In genomic region chr3:149224736-149225594, GRCh38 we compare ENCODE assay signal across 8 cellular contexts. TPM values are rescaled to one million over a fixed set of nuclear protein-coding genes. Genes with fewer than 3 reads are reported as not detected.
DNase-seq lines count a peak whose midpoint lies in the region; ATAC-seq and TF ChIP-seq lines count a peak whose summit lies in the region.

No MANE protein-coding gene starts in this region.

- CTCF ChIA-PET in activated CD4-positive, alpha-beta T cell treated with anti-CD3 and anti-CD28 coated beads, Interleukin-2, amount 10 ng/mL, durations not matched to agents 7 days and 5 days (lab: Charles Lee) = interaction anchor here (0.6 to 1.4 kb wide), 3 partner anchors 13 to 106 kb away, joined by 3 to 4 read pairs (median 3); no protein-coding TSS in a partner anchor

- H3K36me3 Mint-ChIP-seq in activated CD4-positive, alpha-beta T cell treated with anti-CD3 and anti-CD28 coated beads, Interleukin-2, amount 10 ng/mL, durations not matched to agents 7 days and 5 days (ENCODE audit: low read depth) = no peaks in the 10 kb centered on the region

- H3K9ac ChIP-seq in parathyroid adenoma = no peak overlapping the region

- no peaks in the 10 kb centered on the region for H3K79me2 ChIP-seq in parathyroid adenoma

- POLR2A ChIA-PET in activated CD4-positive, alpha-beta T cell treated with anti-CD3 and anti-CD28 coated beads, Interleukin-2, amount 10 ng/mL, durations not matched to agents 7 days and 5 days (lab: Charles Lee) = no interaction called here

- peak overlapping the region; percentile 63 for H3K27ac ChIP-seq in parathyroid adenoma

- TF ChIP-seq CTCF in GM06990 (IDR thresholded peaks at IDR 0.05; ENCODE audit: insufficient read depth, low read length, poor library complexity, severe bottlenecking) (no peak), fibroblast of mammary gland (conservative IDR thresholded peaks at IDR 0.05; ENCODE audit: control insufficient read depth, insufficient read depth, low read depth, low read length) (no peak), parathyroid adenoma (IDR thresholded peaks at IDR 0.05) (no peak)

- H3K27me3 ChIP-seq in GM06990 (replicated peaks; ENCODE audit: control insufficient read depth, insufficient read depth, low read length) (no peaks in the 10 kb centered on the region), parathyroid adenoma (ENCODE audit: control insufficient read depth, insufficient read depth, low read length) (no peaks in the 10 kb centered on the region)

- H3K9me3 Mint-ChIP-seq in activated CD4-positive, alpha-beta T cell treated with anti-CD3 and anti-CD28 coated beads, Interleukin-2, amount 10 ng/mL, durations not matched to agents 7 days and 5 days = peaks cover 3% of the 10 kb centered on the region

- peak overlapping the region; percentile 75 for H3K27ac Mint-ChIP-seq in activated CD4-positive, alpha-beta T cell treated with anti-CD3 and anti-CD28 coated beads, Interleukin-2, amount 10 ng/mL, durations not matched to agents 7 days and 5 days

- no peaks in the 10 kb centered on the region for H3K4me1 ChIP-seq in parathyroid adenoma

- peak overlapping the region; percentile 76 for H3K4me2 ChIP-seq in parathyroid adenoma (ENCODE audit: low read length)

- peaks cover 4% of the 10 kb centered on the region for H3K27me3 Mint-ChIP-seq in activated CD4-positive, alpha-beta T cell treated with anti-CD3 and anti-CD28 coated beads, Interleukin-2, amount 10 ng/mL, durations not matched to agents 7 days and 5 days

- DNase-seq in GM06990 (ENCODE audit: extremely low read depth, insufficient read length) (peak; percentile 66), HT1080 (ENCODE audit: low read depth) (peak; percentile 90), fibroblast of mammary gland (ENCODE audit: low read depth) (peak; percentile 70), NCI-H1092 (lab: John Stamatoyannopoulos, UW) (no peak), COR-L47 (lab: John Stamatoyannopoulos, UW) (no peak)
- peak; percentile 18 for DNase-seq in activated CD4-positive, alpha-beta T cell treated with anti-CD3 and anti-CD28 coated beads, Interleukin-2, amount 10 ng/mL, durations not matched to agents 7 days and 5 days

- H3K36me3 ChIP-seq in GM06990 (ENCODE audit: control insufficient read depth, insufficient read depth, low read length) (no peaks in the 10 kb centered on the region), parathyroid adenoma (ENCODE audit: control insufficient read depth, insufficient read depth, low read length) (no peaks in the 10 kb centered on the region)

- peak overlapping the region; percentile 50 for H2AFZ ChIP-seq in parathyroid adenoma

- H3K9me3 ChIP-seq in parathyroid adenoma (ENCODE audit: control insufficient read depth, low read length) = no peaks in the 10 kb centered on the region

- H3K4me3 ChIP-seq in GM06990 (replicated peaks; ENCODE audit: low read depth, low read length) = peak overlapping the region; percentile 56
- H3K4me3 ChIP-seq in fibroblast of mammary gland (ENCODE audit: control insufficient read depth, low read depth, low read length) = peak overlapping the region; percentile 40
- H3K4me3 ChIP-seq in parathyroid adenoma (ENCODE audit: low read depth, low read length) = peak overlapping the region; percentile 62

- H3K4me3 Mint-ChIP-seq in activated CD4-positive, alpha-beta T cell treated with anti-CD3 and anti-CD28 coated beads, Interleukin-2, amount 10 ng/mL, durations not matched to agents 7 days and 5 days = peak overlapping the region; percentile 69

- peaks cover 29% of the 10 kb centered on the region for H3K4me1 Mint-ChIP-seq in activated CD4-positive, alpha-beta T cell treated with anti-CD3 and anti-CD28 coated beads, Interleukin-2, amount 10 ng/mL, durations not matched to agents 7 days and 5 days

- peak; percentile 92 for ATAC-seq in GM21526 (IDR thresholded peaks at IDR 0.05; ENCODE audit: low FRiP score, unreplicated experiment)

RNA-seq across cellular contexts. Expression of gene CP, which starts 3.3 kb away (rescaled TPM):
- not detected in 2 replicates for total RNA-seq in HT1080 (2014; rRNA removed; shearing (Covaris generic))
- 0.10 TPM in 1 of 2 replicates, not detected in the other for polyA plus RNA-seq in HT1080 (2015; cell fraction: cytosol; rRNA removed)
- polyA plus RNA-seq in HT1080 (2015; cell fraction: nucleus; rRNA removed) = 0.10 TPM in 1 of 2 replicates, not detected in the other
- not detected for total RNA-seq in activated CD4-positive, alpha-beta T cell treated with anti-CD3 and anti-CD28 coated beads, Interleukin-2, amount 10 ng/mL, durations not matched to agents 7 days and 5 days

Comparison
In these comparisons a context has a peak if more than half of its experiments do, and no peak if none do; other contexts are left out.
1. DNase-seq: peak in GM06990 (single experiment), HT1080 (single experiment), activated CD4-positive, alpha-beta T cell treated with anti-CD3 and anti-CD28 coated beads, Interleukin-2, amount 10 ng/mL, durations not matched to agents 7 days and 5 days (single experiment) and fibroblast of mammary gland (single experiment); none in NCI-H1092 (single experiment) and COR-L47 (single experiment).
2. Peak in every context shown above with its lines, with median percentiles within 50 percentile points of each other: H3K4me3 ChIP-seq.